Comparison of ENCODE assay signal across 1 cellular context in the genomic region with DNA sequence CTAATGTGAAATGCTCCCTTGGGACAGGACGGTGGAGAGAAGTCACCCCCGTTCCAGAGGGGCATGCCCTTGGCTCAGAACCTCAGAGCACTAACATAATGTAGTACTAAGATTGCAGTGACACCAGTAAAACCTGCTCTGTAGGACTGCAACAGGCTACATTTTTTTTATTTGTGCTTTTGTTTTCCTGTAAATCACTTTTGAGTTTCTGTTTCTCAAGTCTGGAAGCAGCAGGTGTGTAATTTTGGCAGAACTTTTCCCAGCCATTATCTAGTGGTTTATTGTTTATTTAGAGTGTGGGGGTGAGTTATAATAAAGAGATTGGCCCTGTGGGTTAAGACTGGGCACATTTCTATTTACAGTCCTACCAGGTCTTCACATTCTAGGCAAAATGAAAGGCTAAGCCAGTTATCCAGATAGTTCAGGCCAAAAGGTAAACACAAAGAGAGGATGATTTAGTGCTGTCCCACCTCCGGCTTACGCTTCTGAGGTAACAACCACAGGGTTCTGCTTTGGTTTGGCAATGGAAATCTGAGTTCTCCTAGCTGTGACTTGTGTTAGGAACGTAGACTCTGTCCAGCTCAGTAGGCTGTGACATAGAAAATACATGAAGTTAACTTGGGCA.
TF ChIP-seq lines count a peak whose summit lies in the region.

No MANE protein-coding gene starts in this region.

TF ChIP-seq in HepG2, 621 proteins besides CTCF, POLR2A, EP300 and RAD21:
- TF ChIP-seq, protein P1, sequence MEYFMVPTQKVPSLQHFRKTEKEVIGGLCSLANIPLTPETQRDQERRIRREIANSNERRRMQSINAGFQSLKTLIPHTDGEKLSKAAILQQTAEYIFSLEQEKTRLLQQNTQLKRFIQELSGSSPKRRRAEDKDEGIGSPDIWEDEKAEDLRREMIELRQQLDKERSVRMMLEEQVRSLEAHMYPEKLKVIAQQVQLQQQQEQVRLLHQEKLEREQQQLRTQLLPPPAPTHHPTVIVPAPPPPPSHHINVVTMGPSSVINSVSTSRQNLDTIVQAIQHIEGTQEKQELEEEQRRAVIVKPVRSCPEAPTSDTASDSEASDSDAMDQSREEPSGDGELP (IDR thresholded peaks at IDR 0.05; ENCODE audit: borderline replicate concordance, low read depth) = no peak
- TF ChIP-seq, protein P2, sequence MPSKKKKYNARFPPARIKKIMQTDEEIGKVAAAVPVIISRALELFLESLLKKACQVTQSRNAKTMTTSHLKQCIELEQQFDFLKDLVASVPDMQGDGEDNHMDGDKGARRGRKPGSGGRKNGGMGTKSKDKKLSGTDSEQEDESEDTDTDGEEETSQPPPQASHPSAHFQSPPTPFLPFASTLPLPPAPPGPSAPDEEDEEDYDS (CRISPR knock-in tag; IDR thresholded peaks at IDR 0.05) = no peak
- no peak for TF ChIP-seq FOXJ3 (CRISPR knock-in tag; IDR thresholded peaks at IDR 0.05; ENCODE audit: borderline replicate concordance)
- TF ChIP-seq, protein P3, sequence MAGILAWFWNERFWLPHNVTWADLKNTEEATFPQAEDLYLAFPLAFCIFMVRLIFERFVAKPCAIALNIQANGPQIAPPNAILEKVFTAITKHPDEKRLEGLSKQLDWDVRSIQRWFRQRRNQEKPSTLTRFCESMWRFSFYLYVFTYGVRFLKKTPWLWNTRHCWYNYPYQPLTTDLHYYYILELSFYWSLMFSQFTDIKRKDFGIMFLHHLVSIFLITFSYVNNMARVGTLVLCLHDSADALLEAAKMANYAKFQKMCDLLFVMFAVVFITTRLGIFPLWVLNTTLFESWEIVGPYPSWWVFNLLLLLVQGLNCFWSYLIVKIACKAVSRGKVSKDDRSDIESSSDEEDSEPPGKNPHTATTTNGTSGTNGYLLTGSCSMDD (CRISPR knock-in tag; IDR thresholded peaks at IDR 0.05) = no peak
- no peak for TF ChIP-seq ZSCAN9 (CRISPR knock-in tag; IDR thresholded peaks at IDR 0.05; ENCODE audit: borderline replicate concordance)
- no peak for TF ChIP-seq ZNF430 (CRISPR knock-in tag; IDR thresholded peaks at IDR 0.05)
